Comparison of ENCODE assay signal across 8 cellular contexts in the genomic region with DNA sequence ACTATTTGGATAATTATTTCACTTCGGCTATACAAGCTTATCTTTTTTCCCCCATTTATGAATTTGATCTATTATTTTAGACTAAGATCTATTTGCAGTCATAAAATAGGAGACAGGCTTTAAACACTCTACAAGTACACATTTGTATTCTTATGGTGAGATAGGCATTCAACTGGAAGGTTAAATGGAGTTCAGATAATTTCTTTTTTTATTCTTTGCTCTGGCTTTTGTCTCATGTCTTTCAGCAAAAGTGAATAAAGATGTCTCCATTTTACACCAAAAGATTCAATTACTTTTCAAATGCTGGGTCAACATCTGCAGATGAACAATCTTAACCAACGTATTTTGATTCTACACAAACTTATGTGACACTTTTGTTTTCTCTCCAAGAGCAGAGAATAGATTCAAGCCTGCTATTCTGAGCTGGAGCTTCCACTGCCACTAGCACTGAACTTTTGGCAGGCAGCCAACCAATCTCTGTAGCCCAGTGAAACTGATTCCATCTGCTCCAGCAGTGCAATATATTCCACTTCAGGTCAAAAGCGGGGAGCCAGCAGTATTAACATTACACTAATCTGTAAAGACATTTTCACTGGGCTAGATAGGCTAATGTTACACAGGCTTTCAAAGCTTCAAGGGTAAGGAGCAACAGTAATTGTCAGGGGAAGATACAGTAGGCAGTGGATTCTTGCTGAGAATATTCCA.
DNase-seq lines count a peak whose midpoint lies in the region; ATAC-seq and TF ChIP-seq lines count a peak whose summit lies in the region.

No MANE protein-coding gene starts in this region.

- H3K4me3 Mint-ChIP-seq in T-helper 17 cell = no peak overlapping the region

- 19 to 23% methylated on average over 3 of the region's 3 CpGs for WGBS in GM23248 (ENCODE audit: low coverage in 1 of 2, low lambda C conversion rate in 2 of 2, missing lambda C conversion rate in 2 of 2), 2 experiments

- ATAC-seq in HG02588 (IDR thresholded peaks at IDR 0.05; ENCODE audit: unreplicated experiment) = no peak
- ATAC-seq in T-helper 17 cell = no peak
- no peak for ATAC-seq in HG03095 (IDR thresholded peaks at IDR 0.05; ENCODE audit: unreplicated experiment)

- H3K36me3 Mint-ChIP-seq in T-helper 17 cell (ENCODE audit: low read depth) = no peaks in the 10 kb centered on the region

- H3K27ac ChIP-seq in GM23248 = no peak overlapping the region

- H3K27me3 Mint-ChIP-seq in T-helper 17 cell = no peaks in the 10 kb centered on the region

- H3K36me3 ChIP-seq in GM23248 (ENCODE audit: low read depth) = no peaks in the 10 kb centered on the region

- H2AFZ ChIP-seq in GM23248 = no peak overlapping the region

- H3F3A ChIP-seq in GM23248 (ENCODE audit: insufficient read depth) = no peaks in the 10 kb centered on the region

- no peak overlapping the region for H3K4me2 ChIP-seq in GM23248 (ENCODE audit: unreplicated experiment)

- H3K4me1 ChIP-seq in GM23248 (ENCODE audit: insufficient read depth) = 0 out of 2 replicates have a peak, but pooled peaks cover 4% of the 10 kb centered on the region

- no peaks in the 10 kb centered on the region for H4K20me1 ChIP-seq in GM23248 (ENCODE audit: insufficient read depth)

- H3K9ac ChIP-seq in GM23248 = no peak overlapping the region

- no peak overlapping the region for H3K27ac Mint-ChIP-seq in T-helper 17 cell

- in situ Hi-C loops in GM23248 (cut with MboI) = no loop called here

- no peaks in the 10 kb centered on the region for H3K27me3 ChIP-seq in GM23248 (replicated peaks; ENCODE audit: insufficient read depth)

- DNase-seq in GM23248 (peak; percentile 68), NCI-H748 (lab: John Stamatoyannopoulos, UW; ENCODE audit: unreplicated experiment) (peak; percentile 96), erythroblast (lab: John Stamatoyannopoulos, UW) (peak; percentile 16), non-pigmented ciliary epithelial cell (ENCODE audit: low read depth) (peak; percentile 63), T-helper 17 cell (no peak), UCSD-AML1 (lab: John Stamatoyannopoulos, UW; ENCODE audit: unreplicated experiment) (no peak)

- no peaks in the 10 kb centered on the region for H3K9me2 ChIP-seq in GM23248 (ENCODE audit: insufficient read depth)

- no peaks in the 10 kb centered on the region for H3K4me1 Mint-ChIP-seq in T-helper 17 cell

- TF ChIP-seq POLR2A in erythroblast (IDR thresholded peaks at IDR 0.05; ENCODE audit: low read length) = no peak

- no peaks in the 10 kb centered on the region for H3K79me2 ChIP-seq in GM23248 (ENCODE audit: insufficient read depth)

- no peaks in the 10 kb centered on the region for H3K9me3 ChIP-seq in GM23248 (ENCODE audit: low read depth)
- no peaks in the 10 kb centered on the region for H3K9me3 ChIP-seq in T-helper 17 cell (ENCODE audit: control insufficient read depth, low read length, poor library complexity, severe bottlenecking)

- H3K4me3 ChIP-seq in GM23248 = no peak overlapping the region

Comparison
In these comparisons a context has a peak if more than half of its experiments do, and no peak if none do; other contexts are left out.
1. DNase-seq: peak in GM23248 (single experiment), NCI-H748 (single experiment), erythroblast (2 of 2) and non-pigmented ciliary epithelial cell (single experiment); none in T-helper 17 cell (0 of 3) and UCSD-AML1 (single experiment).